In genomic region chrX:23822397-23822796, GRCh38 we compare ENCODE assay signal across 14 cellular contexts. TPM values are rescaled to one million over a fixed set of nuclear protein-coding genes. Genes with fewer than 3 reads are reported as not detected.
DNase-seq lines count a peak whose midpoint lies in the region; ATAC-seq and TF ChIP-seq lines count a peak whose summit lies in the region.
"Had no signal": no experiment of that assay in that cellular context is flagged by ENCODE, and none has a peak within 500 bp of the region (broad histone marks: within the 10 kb centered on the region; RNA-seq: fewer than 3 reads in every experiment).

No MANE protein-coding gene starts in this region.

- DNase-seq in H4 (ENCODE audit: low spot score) (peak; percentile 62), NCI-H526 (lab: John Stamatoyannopoulos, UW) (peak; percentile 84 to 90), fibroblast of villous mesenchyme (ENCODE audit: low read depth) (peak; percentile 51), sciatic nerve (ENCODE audit: low spot score) (no peak), SK-N-DZ (ENCODE audit: low spot score) (no peak), SKM-1 treated with dmso at 0.1 percent for 144 hours (lab: John Stamatoyannopoulos, UW; ENCODE audit: unreplicated experiment) (no peak), trophoblast cell (no peak), MV-4-11 (lab: John Stamatoyannopoulos, UW) (no peak)
- DNase-seq: activated T-cell treated with anti-CD3 and anti-CD28 coated beads, Interleukin-2, amount 50 U/mL, for 72 hours; cortex of kidney; H7; NCI-H2171 treated with DMSO at 0.1 percent for 48 hours had no signal

- no peak overlapping the region for H3K4me2 ChIP-seq in trophoblast cell (ENCODE audit: low read length)

- no peak overlapping the region for H2BK5ac ChIP-seq in trophoblast cell (ENCODE audit: low read depth, low read length, poor library complexity)

- no peak overlapping the region for H3K9ac ChIP-seq in trophoblast cell (ENCODE audit: low read length)

- H3K27me3 ChIP-seq in trophoblast cell (ENCODE audit: insufficient read depth, low read length) = no peaks in the 10 kb centered on the region
- H3K27me3 ChIP-seq: vagina had no signal

- intact Hi-C loops in sciatic nerve (cut with DNase I) = no loop called here

- H3K4me3 ChIP-seq in fibroblast of villous mesenchyme (ENCODE audit: low read depth, low read length) = no peak overlapping the region
- H3K4me3 ChIP-seq in trophoblast cell (ENCODE audit: low read depth, low read length) = no peak overlapping the region
- H3K4me3 ChIP-seq: vagina had no signal

- no peak overlapping the region for H3K23ac ChIP-seq in trophoblast cell (ENCODE audit: low read length)

- H3K27ac ChIP-seq in trophoblast cell (ENCODE audit: low read depth, low read length) = no peak overlapping the region
- H3K27ac ChIP-seq: vagina had no signal

- no peak overlapping the region for H4K12ac ChIP-seq in trophoblast cell (ENCODE audit: low read depth, low read length)

- no peaks in the 10 kb centered on the region for H3K79me2 ChIP-seq in trophoblast cell (ENCODE audit: control insufficient read depth, insufficient read depth, low read length, poor library complexity)

- no peak for TF ChIP-seq CTCF in fibroblast of villous mesenchyme (IDR thresholded peaks at IDR 0.05; ENCODE audit: insufficient read depth, low read depth, low read length)

- no peak overlapping the region for H3K14ac ChIP-seq in trophoblast cell (ENCODE audit: low read length)

- H3K4me1 ChIP-seq in trophoblast cell (ENCODE audit: control insufficient read depth in 1 of 2, insufficient read depth in 2 of 2, low read length in 2 of 2) = no peaks in the 10 kb centered on the region
- H3K4me1 ChIP-seq: vagina had no signal

- H4K8ac ChIP-seq in trophoblast cell (ENCODE audit: low read depth, low read length) = no peak overlapping the region

- H2AK5ac ChIP-seq in trophoblast cell (ENCODE audit: low read length) = no peak overlapping the region

- no peak overlapping the region for H2AFZ ChIP-seq in trophoblast cell (ENCODE audit: insufficient read depth, low read length, poor library complexity)

- H3K9me3 ChIP-seq in trophoblast cell (ENCODE audit: insufficient read depth, low read depth, low read length) = no peaks in the 10 kb centered on the region
- H3K9me3 ChIP-seq: vagina had no signal

- no CpG with 5 or more reads among the region's 3 CpGs for WGBS in trophoblast cell (ENCODE audit: extremely low coverage, insufficient coverage, insufficient read length)

- no peak overlapping the region for H2BK12ac ChIP-seq in trophoblast cell (ENCODE audit: low read length)

- H3K4ac ChIP-seq in trophoblast cell (ENCODE audit: low read depth, low read length) = no peak overlapping the region

- H2BK120ac ChIP-seq in trophoblast cell (ENCODE audit: insufficient read depth, low read length, poor library complexity) = no peak overlapping the region

- H3K18ac ChIP-seq in trophoblast cell (ENCODE audit: low read length) = no peak overlapping the region

- H3K79me1 ChIP-seq in trophoblast cell (ENCODE audit: low read length) = no peaks in the 10 kb centered on the region

- no peaks in the 10 kb centered on the region for H3K36me3 ChIP-seq in trophoblast cell (ENCODE audit: control insufficient read depth in 1 of 2, insufficient read depth in 2 of 2, low read length in 2 of 2)
- H3K36me3 ChIP-seq: vagina had no signal

- no peak overlapping the region for H4K91ac ChIP-seq in trophoblast cell (ENCODE audit: low read depth, low read length)

- ATAC-seq in sciatic nerve = peak; percentile 79
- ATAC-seq: activated T-cell treated with anti-CD3 and anti-CD28 coated beads, Interleukin-2, amount 50 U/mL, for 72 hours; natural killer cell treated with Interleukin-12 subunit alpha and Interleukin-12 subunit beta and Interleukin-15 and Interleukin-18, amount 100 ng/mL, for 72 hours had no signal

RNA-seq across cellular contexts. Expression of gene SAT1, which starts 39.4 kb away (rescaled TPM):
- 44.2 and 46.4 TPM in 2 replicates for total RNA-seq in H4 (2014; rRNA removed; shearing (Covaris generic))
- total RNA-seq in fibroblast of villous mesenchyme (71.7 and 81.8 TPM in 2 replicates), sciatic nerve (417 TPM)
- 17.8 and 23.0 TPM in 2 replicates for polyA plus RNA-seq in SK-N-DZ (2014; cell fraction: cytosol; rRNA removed)
- polyA plus RNA-seq in SK-N-DZ (2014; cell fraction: nucleus; rRNA removed) = 63.4 and 74.4 TPM in 2 replicates
- polyA plus RNA-seq in trophoblast cell (2013) = 142 and 148 TPM in 2 replicates

Comparison
In these comparisons a context has a peak if more than half of its experiments do, and no peak if none do; other contexts are left out.
1. DNase-seq: peak in H4 (single experiment), NCI-H526 (2 of 2) and fibroblast of villous mesenchyme (single experiment); none in sciatic nerve (single experiment), SK-N-DZ (single experiment), SKM-1 treated with dmso at 0.1 percent for 144 hours (single experiment), trophoblast cell (0 of 2) and MV-4-11 (single experiment).